ENCODE assay signal across 8 cellular contexts in the genomic region with DNA sequence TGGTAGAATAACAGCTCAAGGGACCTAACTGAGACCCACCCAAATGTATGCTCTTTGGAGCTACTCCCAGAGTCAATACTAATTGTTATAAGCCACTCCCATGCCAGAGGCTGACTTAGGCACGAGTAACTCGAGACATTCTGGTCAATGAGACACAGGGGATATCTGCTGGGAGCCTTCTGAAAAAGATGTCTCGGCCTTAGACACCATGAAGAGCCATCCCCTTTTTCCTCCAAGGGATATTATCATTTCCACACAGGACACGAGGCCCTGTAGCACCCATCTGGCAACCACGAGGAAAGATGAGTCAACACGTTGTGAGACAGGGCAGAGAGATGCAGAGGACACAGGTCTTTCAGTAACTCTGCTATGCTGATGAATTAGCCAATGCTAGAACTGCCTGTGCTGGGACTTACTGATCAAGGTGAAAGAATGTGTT. TPM values are rescaled to one million over a fixed set of nuclear protein-coding genes. Genes with fewer than 3 reads are reported as not detected.
A peak's percentile ranks its signal among the peaks of the same experiment; 100 is the strongest.
DNase-seq lines count a peak whose midpoint lies in the region; ATAC-seq and TF ChIP-seq lines count a peak whose summit lies in the region.

No MANE protein-coding gene starts in this region.

- H3K36me3 ChIP-seq in BLaER1 = peaks cover 45% of the 10 kb centered on the region
- H3K36me3 ChIP-seq in muscle layer of colon (ENCODE audit: insufficient read depth, low read length) = peaks cover 10% of the 10 kb centered on the region
- H3K36me3 ChIP-seq in body of pancreas (replicated peaks in 1 of 2; ENCODE audit: insufficient read depth in 1 of 2, low read depth in 2 of 2) = no peaks in the 10 kb centered on the region

- in situ Hi-C loops in astrocyte of the spinal cord (cut with HindIII; ENCODE audit: low sequenced_read_pairs) = no loop called here

- H3K4me1 Mint-ChIP-seq in IgD-negative memory B cell = peaks cover 27 to 62% (median 34%) of the 10 kb centered on the region in 3 donors

- H3K4me3 ChIP-seq in BLaER1 = no peak overlapping the region
- H3K4me3 ChIP-seq in astrocyte of the spinal cord (ENCODE audit: low read depth, low read length) = no peak overlapping the region
- no peak overlapping the region for H3K4me3 ChIP-seq in muscle layer of colon (ENCODE audit: low read depth in 1 of 2, low read length in 2 of 2)
- H3K4me3 ChIP-seq in body of pancreas = no peak overlapping the region

- TF ChIP-seq CTCF in astrocyte of the spinal cord (IDR thresholded peaks at IDR 0.05; ENCODE audit: low read depth, low read length) = no peak
- TF ChIP-seq CTCF in body of pancreas (IDR thresholded peaks at IDR 0.05) = no peak

- DNase-seq in astrocyte of the spinal cord (ENCODE audit: low read depth, low spot score) (peak; percentile 69), body of pancreas (no peak), DMS79 treated with DMSO at 0.1 percent for 48 hours (lab: John Stamatoyannopoulos, UW) (no peak), kidney glomerular epithelial cell (lab: John Stamatoyannopoulos, UW) (no peak)

- TF ChIP-seq POLR2A in body of pancreas (IDR thresholded peaks at IDR 0.05) = no peak

- peaks cover 4% of the 10 kb centered on the region for H3K36me3 Mint-ChIP-seq in IgD-negative memory B cell

- intact Hi-C loops in body of pancreas (cut with DNase I) = no loop called here

- peak overlapping the region; percentile 43; the same call in 1 of the 2 replicates for H3K9ac ChIP-seq in BLaER1
- H3K9ac ChIP-seq in muscle layer of colon (ENCODE audit: low read length) = no peak overlapping the region

- H3K4me1 ChIP-seq in BLaER1 (peaks cover 64% of the 10 kb centered on the region), muscle layer of colon (ENCODE audit: insufficient read depth, low read length) (peaks cover 75% of the 10 kb centered on the region), body of pancreas (peaks cover 14% of the 10 kb centered on the region)

- H3K9me3 Mint-ChIP-seq in IgD-negative memory B cell = no peaks in the 10 kb centered on the region

- 53 to 63% methylated on average over 6 of the region's 6 CpGs for WGBS in body of pancreas, 2 donors

- peak overlapping the region; percentile 96 for H3K4me2 ChIP-seq in BLaER1

- peak overlapping the region in 2 of 4 donors; percentile 5 to 48 for H3K4me3 Mint-ChIP-seq in IgD-negative memory B cell

- H3K9me3 ChIP-seq in BLaER1 (no peaks in the 10 kb centered on the region), muscle layer of colon (ENCODE audit: low read length) (no peaks in the 10 kb centered on the region), body of pancreas (no peaks in the 10 kb centered on the region)

- H3K27ac Mint-ChIP-seq in IgD-negative memory B cell = peak overlapping the region; percentile 1 to 85 (median 73)

- H3K27me3 ChIP-seq in BLaER1 (no peaks in the 10 kb centered on the region), muscle layer of colon (ENCODE audit: control insufficient read depth in 1 of 2, insufficient read depth in 2 of 2, low read length in 2 of 2) (no peaks in the 10 kb centered on the region), body of pancreas (no peaks in the 10 kb centered on the region)

- H3K27me3 Mint-ChIP-seq in IgD-negative memory B cell = no peaks in the 10 kb centered on the region

- H3K27ac ChIP-seq in BLaER1 (peak overlapping the region; percentile 81), muscle layer of colon (ENCODE audit: low read depth, low read length) (peak overlapping the region; percentile 47), body of pancreas (no peak overlapping the region)

- peaks cover 17% of the 10 kb centered on the region; the same call in 1 of the 2 replicates for H4K20me1 ChIP-seq in BLaER1

- no peak for ATAC-seq in body of pancreas
- no peak for ATAC-seq in GM18520 (IDR thresholded peaks at IDR 0.05; ENCODE audit: unreplicated experiment)

RNA-seq across cellular contexts. Expression of a gene that starts 30.7 kb away (rescaled TPM):
- polyA plus RNA-seq in IgD-negative memory B cell = 20.4 TPM
- total RNA-seq in body of pancreas = 10 to 100 TPM; 13.0 to 21.1 TPM

Comparison
In these comparisons a context has a peak if more than half of its experiments do, and no peak if none do; other contexts are left out.
1. H3K27ac ChIP-seq: peak in BLaER1 (single experiment) and muscle layer of colon (single experiment); none in body of pancreas (0 of 4).